ENCODE assay signal across 7 cellular contexts in the genomic region with DNA sequence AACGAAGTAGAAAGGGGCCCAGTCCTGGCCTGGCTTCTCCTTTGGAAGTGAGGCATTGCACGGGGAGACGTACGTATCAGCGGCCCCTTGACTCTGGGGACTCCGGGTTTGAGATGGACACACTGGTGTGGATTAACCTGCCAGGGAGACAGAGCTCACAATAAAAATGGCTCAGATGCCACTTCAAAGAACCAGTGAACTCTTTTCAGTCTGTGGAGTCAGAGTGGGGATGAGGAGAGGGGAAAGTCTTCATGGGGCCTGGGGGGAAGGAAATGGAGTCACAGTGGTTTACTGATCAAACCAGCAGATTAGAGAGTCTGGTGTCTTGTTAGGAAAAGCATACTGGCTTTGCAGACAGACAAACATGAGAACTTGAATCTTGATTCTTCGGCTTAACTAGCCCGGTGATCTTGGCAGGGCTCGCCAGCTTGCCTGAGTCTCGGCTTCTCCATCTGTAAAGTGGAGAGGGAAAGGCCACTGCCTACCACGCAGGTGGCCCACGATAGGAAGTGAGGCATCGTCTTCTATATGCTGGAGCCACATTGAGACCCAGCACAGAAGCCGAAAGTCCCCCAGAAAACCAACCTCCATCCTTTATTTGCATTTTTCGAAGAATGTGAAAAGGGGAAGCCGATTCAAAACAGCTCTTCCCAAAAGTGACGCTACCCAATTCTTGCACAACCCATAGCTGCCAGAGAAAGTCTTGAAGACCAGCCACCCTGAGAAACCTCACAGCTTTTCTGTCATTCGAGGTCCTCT. TPM values are rescaled to one million over a fixed set of nuclear protein-coding genes. Genes with fewer than 3 reads are reported as not detected.
DNase-seq lines count a peak whose midpoint lies in the region; ATAC-seq and TF ChIP-seq lines count a peak whose summit lies in the region.

A gene with protein sequence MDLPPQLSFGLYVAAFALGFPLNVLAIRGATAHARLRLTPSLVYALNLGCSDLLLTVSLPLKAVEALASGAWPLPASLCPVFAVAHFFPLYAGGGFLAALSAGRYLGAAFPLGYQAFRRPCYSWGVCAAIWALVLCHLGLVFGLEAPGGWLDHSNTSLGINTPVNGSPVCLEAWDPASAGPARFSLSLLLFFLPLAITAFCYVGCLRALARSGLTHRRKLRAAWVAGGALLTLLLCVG (N-terminal part only) (plus strand): TSS at position 732 of the 759 bp plus-strand sequence. CDS start 3,650 bp downstream, outside the sequence.

- H3K4me2 ChIP-seq in osteoblast (ENCODE audit: insufficient read depth, low read length), result no peak within 1 kb of the TSS

- peak; percentile 54 for ATAC-seq in HG03045 (IDR thresholded peaks at IDR 0.05; ENCODE audit: unreplicated experiment)

- no peak within 1 kb of the TSS for H2AFZ ChIP-seq in osteoblast (ENCODE audit: low read length)

- peak within 1 kb of the TSS; percentile 52 for H3K27ac ChIP-seq in substantia nigra (ENCODE audit: low read depth, low read length, poor library complexity, severe bottlenecking)
- H3K27ac ChIP-seq in osteoblast (ENCODE audit: low read depth, low read length), result no peak within 1 kb of the TSS

- H3K79me2 ChIP-seq in osteoblast (ENCODE audit: insufficient read depth, low read length), result no peaks in the 10 kb centered on the region

- no peak for TF ChIP-seq CTCF in osteoblast (IDR thresholded peaks at IDR 0.05; ENCODE audit: extremely low read depth, low read depth, low read length)

- no peaks in the 10 kb centered on the region for H3K9me3 ChIP-seq in osteoblast (ENCODE audit: low read depth, low read length)

- H3K4me3 ChIP-seq in osteoblast (ENCODE audit: insufficient read depth, low read length), result no peak within 1 kb of the TSS

- H3K36me3 ChIP-seq in osteoblast (ENCODE audit: insufficient read depth, low read length), result no peaks in the 10 kb centered on the region

- H3K4me1 ChIP-seq in osteoblast (ENCODE audit: insufficient read depth, low read length), result no peaks in the 10 kb centered on the region

- no peaks in the 10 kb centered on the region for H3K27me3 ChIP-seq in osteoblast (ENCODE audit: insufficient read depth, low read length)

- DNase-seq in GM19238 (ENCODE audit: insufficient read length, low spot score) (peak; percentile 76), T-helper 22 cell (ENCODE audit: low read depth) (peak; percentile 53), left kidney (ENCODE audit: low read depth, low spot score) (peak; percentile 0), substantia nigra (lab: John Stamatoyannopoulos, UW) (peak in 6 of 49 donors; percentile 8 to 37 (median 26)), GOT3 (lab: John Stamatoyannopoulos, UW) (no peak), osteoblast (ENCODE audit: insufficient read length, low spot score, missing footprints) (no peak)

- H4K20me1 ChIP-seq in osteoblast (ENCODE audit: insufficient read depth, low read length), result no peaks in the 10 kb centered on the region

RNA-seq across cellular contexts. Expression of the gene that starts here (rescaled TPM):
- not detected in 2 replicates for total RNA-seq in osteoblast

Comparison
In these comparisons a context has a peak if more than half of its experiments do, and no peak if none do; other contexts are left out.
1. DNase-seq: peak in GM19238 (single experiment), T-helper 22 cell (single experiment) and left kidney (single experiment); none in GOT3 (single experiment) and osteoblast (single experiment).